14 cellular contexts compared by ENCODE assay signal in genomic region chr20:51403465-51404220, GRCh38.
DNase-seq lines count a peak whose midpoint lies in the region; ATAC-seq and TF ChIP-seq lines count a peak whose summit lies in the region.
"Had no signal": no experiment of that assay in that cellular context is flagged by ENCODE, and none has a peak within 500 bp of the region (broad histone marks: within the 10 kb centered on the region; RNA-seq: fewer than 3 reads in every experiment).

No MANE protein-coding gene starts in this region.

- no peak for TF ChIP-seq CTCF in neural crest cell (conservative IDR thresholded peaks at IDR 0.05)

- peak overlapping the region; percentile 100 for H3K27ac Mint-ChIP-seq in T-helper 1 cell treated with Interleukin-12 subunit alpha and Interleukin-12 subunit beta and Interleukin-4 antibody, amounts not matched to agents 30 μg/mL and 1 μg/mL, for 36 hours
- H3K27ac Mint-ChIP-seq in IgD-negative memory B cell (peak overlapping the region; percentile 92 to 100 (median 98)), neural crest cell (ENCODE audit: unreplicated experiment) (peak overlapping the region; percentile 35)
- H3K27ac Mint-ChIP-seq in activated naive CD4-positive, alpha-beta T cell treated with anti-CD3 and anti-CD28 coated beads, Interleukin-2, amount 50 U/mL, for 72 hours = peak overlapping the region; percentile 95 to 99

- H3K36me3 Mint-ChIP-seq in T-helper 1 cell treated with Interleukin-12 subunit alpha and Interleukin-12 subunit beta and Interleukin-4 antibody, amounts not matched to agents 30 μg/mL and 1 μg/mL, for 36 hours (ENCODE audit: low read depth) = peaks cover 76% of the 10 kb centered on the region
- peaks cover 6% of the 10 kb centered on the region for H3K36me3 Mint-ChIP-seq in IgD-negative memory B cell
- peaks cover 53 to 83% of the 10 kb centered on the region in 2 donors for H3K36me3 Mint-ChIP-seq in activated naive CD4-positive, alpha-beta T cell treated with anti-CD3 and anti-CD28 coated beads, Interleukin-2, amount 50 U/mL, for 72 hours
- H3K36me3 Mint-ChIP-seq in neural crest cell (ENCODE audit: low read depth) = no peaks in the 10 kb centered on the region

- no peaks in the 10 kb centered on the region for H3K27me3 Mint-ChIP-seq in T-helper 1 cell treated with Interleukin-12 subunit alpha and Interleukin-12 subunit beta and Interleukin-4 antibody, amounts not matched to agents 30 μg/mL and 1 μg/mL, for 36 hours (ENCODE audit: low read depth)
- peaks cover 2% of the 10 kb centered on the region for H3K27me3 Mint-ChIP-seq in IgD-negative memory B cell
- H3K27me3 Mint-ChIP-seq in neural crest cell (ENCODE audit: low read depth) = no peaks in the 10 kb centered on the region

- H3K4me3 Mint-ChIP-seq in T-helper 1 cell treated with Interleukin-12 subunit alpha and Interleukin-12 subunit beta and Interleukin-4 antibody, amounts not matched to agents 30 μg/mL and 1 μg/mL, for 36 hours = peak overlapping the region; percentile 36
- H3K4me3 Mint-ChIP-seq in IgD-negative memory B cell = peak overlapping the region; percentile 16 to 84 (median 75)
- no peak overlapping the region for H3K4me3 Mint-ChIP-seq in neural crest cell

- DNase-seq in T-helper 1 cell (no peak), neural crest cell (ENCODE audit: low read depth, low spot score) (no peak), NCI-H524 (lab: John Stamatoyannopoulos, UW) (no peak)
- no peak for DNase-seq in activated naive CD4-positive, alpha-beta T cell treated with anti-CD3 and anti-CD28 coated beads, Interleukin-2, amount 50 U/mL, for 72 hours (ENCODE audit: low spot score in 2 of 2)
- DNase-seq: cortex of kidney; DMS79 treated with DMSO at 0.1 percent for 48 hours; glutamatergic neuron; NCI-H510A treated with DMSO at 0.1 percent for 48 hours; stimulated activated CD4-positive, alpha-beta T cell treated with anti-CD3 and anti-CD28 coated beads, Interleukin-2, amount 100 ng/mL, for 24 hours had no signal

- no peak for ATAC-seq in activated naive CD4-positive, alpha-beta T cell treated with anti-CD3 and anti-CD28 coated beads, Interleukin-2, amount 50 U/mL, for 72 hours
- no peak for ATAC-seq in HG02642 (IDR thresholded peaks at IDR 0.05; ENCODE audit: poor library complexity, unreplicated experiment)
- ATAC-seq in GM21786 (IDR thresholded peaks at IDR 0.05; ENCODE audit: unreplicated experiment) = no peak
- ATAC-seq: Panc1 had no signal

- H3K4me1 Mint-ChIP-seq in T-helper 1 cell treated with Interleukin-12 subunit alpha and Interleukin-12 subunit beta and Interleukin-4 antibody, amounts not matched to agents 30 μg/mL and 1 μg/mL, for 36 hours (ENCODE audit: low read depth) = peaks cover 85% of the 10 kb centered on the region
- peaks cover 58 to 76% (median 65%) of the 10 kb centered on the region in 3 donors for H3K4me1 Mint-ChIP-seq in IgD-negative memory B cell
- peaks cover 3% of the 10 kb centered on the region for H3K4me1 Mint-ChIP-seq in neural crest cell

- no peaks in the 10 kb centered on the region for H3K9me3 Mint-ChIP-seq in T-helper 1 cell treated with Interleukin-12 subunit alpha and Interleukin-12 subunit beta and Interleukin-4 antibody, amounts not matched to agents 30 μg/mL and 1 μg/mL, for 36 hours
- H3K9me3 Mint-ChIP-seq in IgD-negative memory B cell = no peaks in the 10 kb centered on the region
- no peaks in the 10 kb centered on the region for H3K9me3 Mint-ChIP-seq in activated naive CD4-positive, alpha-beta T cell treated with anti-CD3 and anti-CD28 coated beads, Interleukin-2, amount 50 U/mL, for 72 hours
- no peaks in the 10 kb centered on the region for H3K9me3 Mint-ChIP-seq in neural crest cell

Comparison
In these comparisons a context has a peak if more than half of its experiments do, and no peak if none do; other contexts are left out.
1. H3K27ac Mint-ChIP-seq: peak in every context shown above with its lines; median percentile 100 in T-helper 1 cell treated with Interleukin-12 subunit alpha and Interleukin-12 subunit beta and Interleukin-4 antibody, amounts not matched to agents 30 μg/mL and 1 μg/mL, for 36 hours; 98 in IgD-negative memory B cell; 97 in activated naive CD4-positive, alpha-beta T cell treated with anti-CD3 and anti-CD28 coated beads, Interleukin-2, amount 50 U/mL, for 72 hours; 35 in neural crest cell.